Comparison of ENCODE assay signal across 8 cellular contexts in genomic region chr2:85560812-85561279, GRCh38. TPM values are rescaled to one million over a fixed set of nuclear protein-coding genes. Genes with fewer than 3 reads are reported as not detected.
DNase-seq lines count a peak whose midpoint lies in the region; TF ChIP-seq lines count a peak whose summit lies in the region.

No MANE protein-coding gene starts in this region.

- peaks cover 13% of the 10 kb centered on the region for H3K36me3 ChIP-seq in OCI-LY3 (replicated peaks; ENCODE audit: low read depth, low read length)
- H3K36me3 ChIP-seq in endodermal cell (ENCODE audit: control insufficient read depth, insufficient read depth, low read length) = peaks cover 31% of the 10 kb centered on the region
- H3K36me3 ChIP-seq in neutrophil = no peaks in the 10 kb centered on the region

- 0 to 10% methylated on average over 1 to 14 of the region's 14 CpGs for WGBS in endodermal cell (ENCODE audit: insufficient coverage in 1 of 2, insufficient read length in 1 of 2), 2 experiments

- peaks cover 30% of the 10 kb centered on the region for H3K79me2 ChIP-seq in OCI-LY3 (ENCODE audit: low read length)

- H3K27me3 ChIP-seq in OCI-LY3 (ENCODE audit: low read depth, low read length) (no peaks in the 10 kb centered on the region), endodermal cell (ENCODE audit: control insufficient read depth, insufficient read depth, low read length, poor library complexity, severe bottlenecking) (no peaks in the 10 kb centered on the region), neutrophil (no peaks in the 10 kb centered on the region)

- peaks cover 32% of the 10 kb centered on the region for H3K36me3 Mint-ChIP-seq in endodermal cell (ENCODE audit: low read depth)

- H3K9me3 Mint-ChIP-seq in endodermal cell = no peaks in the 10 kb centered on the region

- peak overlapping the region; percentile 98 for H3K4me3 Mint-ChIP-seq in endodermal cell

- H3K27ac ChIP-seq in OCI-LY3 (ENCODE audit: low read length) (no peak overlapping the region), endodermal cell (ENCODE audit: low read depth, low read length) (peak overlapping the region; percentile 60), neutrophil (peak overlapping the region; percentile 82)

- H3K4me3 ChIP-seq in OCI-LY3 (ENCODE audit: low read length) = peak overlapping the region; percentile 94
- H3K4me3 ChIP-seq in endodermal cell (ENCODE audit: low read length) = peak overlapping the region; percentile 98
- H3K4me3 ChIP-seq in neutrophil (ENCODE audit: low read depth in 1 of 2, low read length in 1 of 2) = peak overlapping the region; percentile 74 to 94

- peak overlapping the region; percentile 91 for H3K4me2 ChIP-seq in OCI-LY3 (ENCODE audit: low read length)

- TF ChIP-seq CTCF in OCI-LY3 (IDR thresholded peaks at IDR 0.05; ENCODE audit: low read depth, low read length) (no peak), endodermal cell (conservative IDR thresholded peaks at IDR 0.05) (no peak), neutrophil (IDR thresholded peaks at IDR 0.05) (no peak), GM20000 (IDR thresholded peaks at IDR 0.05; ENCODE audit: extremely low read depth, missing control alignments) (no peak)

- H2AFZ ChIP-seq in OCI-LY3 (ENCODE audit: low read depth, low read length) = no peak overlapping the region

- no peaks in the 10 kb centered on the region for H3K27me3 Mint-ChIP-seq in endodermal cell (ENCODE audit: insufficient read depth)

- H4K20me1 ChIP-seq in OCI-LY3 (ENCODE audit: insufficient read depth, low read length) = no peaks in the 10 kb centered on the region

- peak; percentile 44 for DNase-seq in stimulated activated CD4-positive, alpha-beta T cell treated with anti-CD3 and anti-CD28 coated beads, Interleukin-2, amount 100 ng/mL, for 4 hours (ENCODE audit: low read depth)
- DNase-seq in stimulated activated CD4-positive, alpha-beta T cell treated with anti-CD3 and anti-CD28 coated beads, Interleukin-1b, Interleukin-23, amount 100 ng/mL, for 48 hours = no peak
- DNase-seq in endodermal cell (no peak), RPMI8226 (no peak), GM20000 (ENCODE audit: low spot score) (no peak), NCI-H2107 treated with DMSO at 0.1 percent for 48 hours (lab: John Stamatoyannopoulos, UW; ENCODE audit: unreplicated experiment) (no peak)

- H3K9me3 ChIP-seq in OCI-LY3 (ENCODE audit: insufficient read depth, low read length) (no peaks in the 10 kb centered on the region), endodermal cell (ENCODE audit: control insufficient read depth, low read length) (no peaks in the 10 kb centered on the region), neutrophil (no peaks in the 10 kb centered on the region)

- peak overlapping the region; percentile 98 for H3K27ac Mint-ChIP-seq in endodermal cell

- H3K9ac ChIP-seq in OCI-LY3 (ENCODE audit: low read length) = peak overlapping the region; percentile 78
- H3K9ac ChIP-seq in endodermal cell (ENCODE audit: extremely low read depth, low read length, poor library complexity, severe bottlenecking) = peak overlapping the region; percentile 73

- peaks cover 11% of the 10 kb centered on the region for H3K4me1 Mint-ChIP-seq in endodermal cell

- H3K4me1 ChIP-seq in OCI-LY3 (ENCODE audit: low read length) = peaks cover 25% of the 10 kb centered on the region
- no peaks in the 10 kb centered on the region for H3K4me1 ChIP-seq in endodermal cell (ENCODE audit: control insufficient read depth, insufficient read depth, low read length)
- peaks cover 18 to 21% of the 10 kb centered on the region in 2 experiments for H3K4me1 ChIP-seq in neutrophil (ENCODE audit: control insufficient read depth in 1 of 2, insufficient read depth in 1 of 2, low read depth in 1 of 2, low read length in 1 of 2)

RNA-seq across cellular contexts. Expression of gene GGCX, which starts 0.4 kb away (rescaled TPM):
- 10 to 100 TPM; 74.5 to 89.5 TPM for total RNA-seq in endodermal cell
- 41.7 TPM for polyA plus RNA-seq in endodermal cell (2013, experiment 1 of 2)
- polyA plus RNA-seq in endodermal cell (2013, experiment 2 of 2) = 37.9 TPM

RNA-seq across cellular contexts. Expression of gene VAMP8, which starts 16.5 kb away (rescaled TPM):
- total RNA-seq in endodermal cell = 100 to 1,000 TPM in 1 of 2 donors, 10 to 100 TPM in 1; 80.4 to 146 TPM
- polyA plus RNA-seq in endodermal cell (2013, experiment 1 of 2) = 60.6 TPM
- polyA plus RNA-seq in endodermal cell (2013, experiment 2 of 2) = 58.9 TPM

RNA-seq across cellular contexts. Expression of gene MAT2A, which starts 21.9 kb away (rescaled TPM):
- 100 to 1,000 TPM; 171 to 267 TPM for total RNA-seq in endodermal cell
- polyA plus RNA-seq in endodermal cell (2013, experiment 1 of 2) = 270 TPM
- 200 TPM for polyA plus RNA-seq in endodermal cell (2013, experiment 2 of 2)

RNA-seq across cellular contexts. Expression of gene VAMP5, which starts 23.4 kb away (rescaled TPM):
- 10 to 100 TPM in 1 of 2 donors, 1 to 10 TPM in 1; 6.3 to 13.9 TPM for total RNA-seq in endodermal cell
- 13.7 TPM for polyA plus RNA-seq in endodermal cell (2013, experiment 1 of 2)
- 17.3 TPM for polyA plus RNA-seq in endodermal cell (2013, experiment 2 of 2)

RNA-seq across cellular contexts. Expression of gene RNF181, which starts 34.7 kb away (rescaled TPM):
- total RNA-seq in endodermal cell = 100 to 1,000 TPM; 113 to 118 TPM
- polyA plus RNA-seq in endodermal cell (2013, experiment 1 of 2) = 117 TPM
- polyA plus RNA-seq in endodermal cell (2013, experiment 2 of 2) = 122 TPM
